15 cellular contexts compared by ENCODE assay signal in the genomic region with DNA sequence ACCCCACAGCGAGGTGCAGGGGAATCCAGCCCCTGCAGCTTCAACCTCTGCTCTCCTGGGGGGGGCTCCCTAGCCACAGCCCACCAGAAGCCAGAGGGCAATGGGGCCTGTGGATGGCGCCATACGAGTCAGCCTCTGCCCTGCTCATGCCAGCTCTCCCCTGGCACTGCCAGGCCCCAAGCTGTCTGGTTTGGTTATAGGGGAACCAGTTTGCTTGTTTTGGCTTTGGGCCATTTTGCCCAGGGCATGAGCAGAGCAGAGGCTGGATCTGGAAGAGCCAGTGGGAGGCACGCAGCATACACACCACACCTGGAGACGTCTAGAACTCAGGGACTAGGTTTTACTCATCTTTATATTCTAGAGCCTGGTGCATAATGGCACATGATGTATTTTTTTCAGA.
DNase-seq lines count a peak whose midpoint lies in the region; ATAC-seq and TF ChIP-seq lines count a peak whose summit lies in the region.
"Had no signal": no experiment of that assay in that cellular context is flagged by ENCODE, and none has a peak within 500 bp of the region (broad histone marks: within the 10 kb centered on the region; RNA-seq: fewer than 3 reads in every experiment).

No MANE protein-coding gene starts in this region.

- peaks cover 47% of the 10 kb centered on the region for H3K4me1 ChIP-seq in PC-9 (replicated peaks; ENCODE audit: insufficient read depth)
- H3K4me1 ChIP-seq in cardiac muscle cell (ENCODE audit: low read depth): peaks cover 37% of the 10 kb centered on the region
- H3K4me1 ChIP-seq: neural progenitor cell had no signal

- H3K4me3 Mint-ChIP-seq in stimulated activated memory B cell treated with anti-CD40 and anti-IgM and Interleukin-4, amounts not matched to agents 10 μg/mL and 1 μg/mL and 100 μg/mL, for 72 hours: no peak overlapping the region
- H3K4me3 Mint-ChIP-seq: neural progenitor cell had no signal

- H3F3A ChIP-seq in PC-9 (ENCODE audit: insufficient read depth, low read depth): peaks cover 21% of the 10 kb centered on the region

- CTCF ChIA-PET in PC-9 (lab: Charles Lee): no interaction called here

- H3K36me3 ChIP-seq in PC-9 (ENCODE audit: low read depth): no peaks in the 10 kb centered on the region
- no peaks in the 10 kb centered on the region for H3K36me3 ChIP-seq in cardiac muscle cell
- H3K36me3 ChIP-seq: neural progenitor cell had no signal

- H3K79me2 ChIP-seq in PC-9 (ENCODE audit: low read depth): no peaks in the 10 kb centered on the region

- H3K27me3 ChIP-seq in PC-9 (ENCODE audit: insufficient read depth, low read depth): no peaks in the 10 kb centered on the region
- no peaks in the 10 kb centered on the region for H3K27me3 ChIP-seq in cardiac muscle cell
- H3K27me3 ChIP-seq: body of pancreas, neural progenitor cell had no signal

- no peak overlapping the region for H3K27ac ChIP-seq in PC-9
- H3K27ac ChIP-seq in cardiac muscle cell: peak overlapping the region; percentile 94
- H3K27ac ChIP-seq: body of pancreas, neural progenitor cell had no signal

- ATAC-seq in stimulated activated memory B cell treated with anti-CD40 and anti-IgM and Interleukin-4, amounts not matched to agents 10 μg/mL and 1 μg/mL and 100 μg/mL, for 72 hours: no peak
- ATAC-seq in GM18511 (IDR thresholded peaks at IDR 0.05; ENCODE audit: unreplicated experiment): no peak
- ATAC-seq: activated T-cell treated with anti-CD3 and anti-CD28 coated beads, Interleukin-2, amount 50 U/mL, for 4 hours; body of pancreas had no signal

- no TSS peak for BruUV-seq in PC-9 (replicated peaks; lab: Mats Ljungman, UMichigan)

- peaks cover 41% of the 10 kb centered on the region for H3K4me1 Mint-ChIP-seq in stimulated activated memory B cell treated with anti-CD40 and anti-IgM and Interleukin-4, amounts not matched to agents 10 μg/mL and 1 μg/mL and 100 μg/mL, for 72 hours

- peak overlapping the region; percentile 8 for H3K27ac Mint-ChIP-seq in stimulated activated memory B cell treated with anti-CD40 and anti-IgM and Interleukin-4, amounts not matched to agents 10 μg/mL and 1 μg/mL and 100 μg/mL, for 72 hours

- H3K9me2 ChIP-seq in PC-9 (ENCODE audit: insufficient read depth): no peaks in the 10 kb centered on the region

- intact Hi-C loops in PC-9 (cut with micrococcal nuclease; ENCODE audit: unreplicated experiment): loop anchor here (10.0 kb wide), 1 partner anchor 272 kb away; a partner anchor contains a TSS

- TF ChIP-seq CTCF in PC-9 (conservative IDR thresholded peaks at IDR 0.05): no peak
- TF ChIP-seq CTCF in cardiac muscle cell (IDR thresholded peaks at IDR 0.05; ENCODE audit: low read depth, low read length): no peak

- H3K9me3 ChIP-seq in PC-9 (ENCODE audit: insufficient read depth, low read depth) (peaks cover 16% of the 10 kb centered on the region), cardiac muscle cell (ENCODE audit: low read depth) (no peaks in the 10 kb centered on the region)
- H3K9me3 ChIP-seq: body of pancreas had no signal

- DNase-seq in NCI-H1417 (lab: John Stamatoyannopoulos, UW) (peak in 2 of 3 experiments; percentile 16 to 41), NCI-H1417 treated with DMSO at 0.1 percent for 48 hours (lab: John Stamatoyannopoulos, UW) (no peak), PC-9 (peak; percentile 83 to 85), cardiac muscle cell (ENCODE audit: low read depth in 1 of 2, low spot score in 1 of 2) (no peak)
- DNase-seq in effector CD4-positive, alpha-beta T cell: no peak
- DNase-seq in stimulated activated naive CD4-positive, alpha-beta T cell treated with Interleukin-2 at 50 U/mL for 16 hours (lab: John Stamatoyannopoulos, UW): no peak
- DNase-seq: 8988T; activated T-cell treated with anti-CD3 and anti-CD28 coated beads, Interleukin-2, amount 50 U/mL, for 4 hours; DND-41; NCI-H1930; stimulated activated naive CD4-positive, alpha-beta T cell had no signal

- H4K20me1 ChIP-seq in PC-9 (ENCODE audit: insufficient read depth): no peaks in the 10 kb centered on the region

- peaks cover 19% of the 10 kb centered on the region for H3K27me3 Mint-ChIP-seq in stimulated activated memory B cell treated with anti-CD40 and anti-IgM and Interleukin-4, amounts not matched to agents 10 μg/mL and 1 μg/mL and 100 μg/mL, for 72 hours

- H3K4me2 ChIP-seq in PC-9: no peak overlapping the region
- H3K4me2 ChIP-seq: neural progenitor cell had no signal

- no peak overlapping the region for H3K4me3 ChIP-seq in PC-9
- no peak overlapping the region for H3K4me3 ChIP-seq in cardiac muscle cell
- H3K4me3 ChIP-seq: body of pancreas, neural progenitor cell had no signal

- peaks cover 4% of the 10 kb centered on the region for H3K36me3 Mint-ChIP-seq in stimulated activated memory B cell treated with anti-CD40 and anti-IgM and Interleukin-4, amounts not matched to agents 10 μg/mL and 1 μg/mL and 100 μg/mL, for 72 hours
- H3K36me3 Mint-ChIP-seq: neural progenitor cell had no signal

- POLR2A ChIA-PET in PC-9 (lab: Charles Lee; ENCODE audit: unreplicated experiment): no interaction called here

- H3K9me3 Mint-ChIP-seq in stimulated activated memory B cell treated with anti-CD40 and anti-IgM and Interleukin-4, amounts not matched to agents 10 μg/mL and 1 μg/mL and 100 μg/mL, for 72 hours: peaks cover 11% of the 10 kb centered on the region

- no peak overlapping the region for H2AFZ ChIP-seq in PC-9

Comparison
In these comparisons a context has a peak if more than half of its experiments do, and no peak if none do; other contexts are left out.
1. DNase-seq: peak in NCI-H1417 (2 of 3) and PC-9 (2 of 2); none in NCI-H1417 treated with DMSO at 0.1 percent for 48 hours (single experiment), cardiac muscle cell (0 of 2), effector CD4-positive, alpha-beta T cell (single experiment) and stimulated activated naive CD4-positive, alpha-beta T cell treated with Interleukin-2 at 50 U/mL for 16 hours (single experiment).